In genomic region chr17:35773674-35774425, GRCh38 we compare ENCODE assay signal across 15 cellular contexts. TPM values are rescaled to one million over a fixed set of nuclear protein-coding genes. Genes with fewer than 3 reads are reported as not detected.
A peak's percentile ranks its signal among the peaks of the same experiment; 100 is the strongest.
DNase-seq lines count a peak whose midpoint lies in the region; ATAC-seq and TF ChIP-seq lines count a peak whose summit lies in the region.
"Had no signal": no experiment of that assay in that cellular context is flagged by ENCODE, and none has a peak within 500 bp of the region (broad histone marks: within the 10 kb centered on the region; RNA-seq: fewer than 3 reads in every experiment).

No MANE protein-coding gene starts in this region.

- TF ChIP-seq CTCF in heart right ventricle (IDR thresholded peaks at IDR 0.05) (no peak), hepatocyte (IDR thresholded peaks at IDR 0.05; ENCODE audit: poor library complexity) (no peak), osteoblast (IDR thresholded peaks at IDR 0.05; ENCODE audit: extremely low read depth, low read depth, low read length) (no peak), uterus (IDR thresholded peaks at IDR 0.05) (no peak), foreskin fibroblast (IDR thresholded peaks at IDR 0.05; ENCODE audit: low read depth, low read length) (no peak)

- TF ChIP-seq POLR2A in uterus (IDR thresholded peaks at IDR 0.05), result no peak

- H2AFZ ChIP-seq in hepatocyte (no peak overlapping the region), osteoblast (ENCODE audit: low read length) (peak overlapping the region; percentile 76)

- intact Hi-C loops in heart right ventricle (cut with DNase I), result no loop called here
- intact Hi-C loops in Right ventricle myocardium inferior (cut with DNase I), result no loop called here
- intact Hi-C loops in uterus (cut with DNase I; ENCODE audit: low total_unique reads), result no loop called here

- H3K27ac ChIP-seq in heart right ventricle (peak overlapping the region in 4 of 10 donors; percentile 12 to 48 (median 20)), hepatocyte (peak overlapping the region; percentile 65), osteoblast (ENCODE audit: low read depth, low read length) (no peak overlapping the region), uterus (peak overlapping the region; percentile 67 to 75)

- H3K79me2 ChIP-seq in hepatocyte, result no peaks in the 10 kb centered on the region
- H3K79me2 ChIP-seq in osteoblast (ENCODE audit: insufficient read depth, low read length), result no peaks in the 10 kb centered on the region

- DNase-seq in heart right ventricle (no peak), Right ventricle myocardium inferior (ENCODE audit: missing footprints) (no peak), hepatocyte (ENCODE audit: low spot score) (no peak), osteoblast (ENCODE audit: insufficient read length, low spot score, missing footprints) (peak; percentile 84), uterus (no peak), NCI-H146 treated with DMSO at 0.1 percent for 48 hours (lab: John Stamatoyannopoulos, UW; ENCODE audit: unreplicated experiment) (no peak), activated gamma-delta T cell (lab: John Stamatoyannopoulos, UW) (no peak), foreskin fibroblast (no peak)
- DNase-seq: COR-L47; effector CD4-positive, alpha-beta T cell; kidney; stimulated activated naive CD8-positive, alpha-beta T cell treated with anti-CD3 and anti-CD28 coated beads, Interleukin-15, amount 100 ng/mL, for 72 hours had no signal

- WGBS in heart right ventricle, 2 donors, result 59 to 66% methylated on average over 10 of the region's 10 CpGs
- 71% methylated on average over 10 of the region's 10 CpGs for WGBS in hepatocyte (ENCODE audit: low lambda C conversion rate, missing lambda C conversion rate)

- H3K9me3 ChIP-seq in heart right ventricle, result no peaks in the 10 kb centered on the region
- no peaks in the 10 kb centered on the region for H3K9me3 ChIP-seq in hepatocyte (ENCODE audit: low read depth)
- H3K9me3 ChIP-seq in osteoblast (ENCODE audit: low read depth, low read length), result no peaks in the 10 kb centered on the region
- H3K9me3 ChIP-seq in uterus, result no peaks in the 10 kb centered on the region
- H3K9me3 ChIP-seq: adrenal gland had no signal

- H3K9me2 ChIP-seq in hepatocyte (replicated peaks; ENCODE audit: insufficient read depth), result no peaks in the 10 kb centered on the region

- no peak overlapping the region for H3K4me3 ChIP-seq in heart right ventricle
- H3K4me3 ChIP-seq in hepatocyte, result no peak overlapping the region
- H3K4me3 ChIP-seq in osteoblast (ENCODE audit: insufficient read depth, low read length), result no peak overlapping the region
- no peak overlapping the region for H3K4me3 ChIP-seq in uterus
- H3K4me3 ChIP-seq in foreskin fibroblast (ENCODE audit: low read depth in 1 of 2, low read length in 2 of 2), result no peak overlapping the region
- H3K4me3 ChIP-seq: adrenal gland had no signal

- H3K4me2 ChIP-seq in hepatocyte (no peak overlapping the region), osteoblast (ENCODE audit: insufficient read depth, low read length) (no peak overlapping the region)

- no peaks in the 10 kb centered on the region for H3K36me3 ChIP-seq in heart right ventricle
- no peaks in the 10 kb centered on the region for H3K36me3 ChIP-seq in hepatocyte (replicated peaks; ENCODE audit: insufficient read depth, low read depth)
- no peaks in the 10 kb centered on the region for H3K36me3 ChIP-seq in osteoblast (ENCODE audit: insufficient read depth, low read length)
- no peaks in the 10 kb centered on the region for H3K36me3 ChIP-seq in uterus
- H3K36me3 ChIP-seq: adrenal gland had no signal

- ATAC-seq in heart right ventricle (peak in 6 of 8 donors; percentile 11 to 47 (median 22)), Right ventricle myocardium inferior (no peak)
- ATAC-seq: activated CD4-positive, CD25-positive, alpha-beta regulatory T cell treated with anti-CD3 and anti-CD28 coated beads, Interleukin-2, amount 50 U/mL, for 24 hours; stimulated activated naive CD8-positive, alpha-beta T cell treated with anti-CD3 and anti-CD28 coated beads, Interleukin-15, amount 100 ng/mL, for 72 hours had no signal

- H4K20me1 ChIP-seq in hepatocyte (ENCODE audit: insufficient read depth, poor library complexity, severe bottlenecking), result no peaks in the 10 kb centered on the region
- H4K20me1 ChIP-seq in osteoblast (ENCODE audit: insufficient read depth, low read length), result no peaks in the 10 kb centered on the region

- peaks cover 4 to 42% (median 21%) of the 10 kb centered on the region in 9 donors for H3K4me1 ChIP-seq in heart right ventricle
- H3K4me1 ChIP-seq in hepatocyte (ENCODE audit: insufficient read depth), result peaks cover 33% of the 10 kb centered on the region
- peaks cover 32% of the 10 kb centered on the region for H3K4me1 ChIP-seq in osteoblast (ENCODE audit: insufficient read depth, low read length)
- peaks cover 0 to 4% of the 10 kb centered on the region in 2 donors for H3K4me1 ChIP-seq in uterus
- H3K4me1 ChIP-seq: adrenal gland had no signal

- H3K27me3 ChIP-seq in heart right ventricle (no peaks in the 10 kb centered on the region), hepatocyte (no peaks in the 10 kb centered on the region), osteoblast (ENCODE audit: insufficient read depth, low read length) (peaks cover 5% of the 10 kb centered on the region), uterus (no peaks in the 10 kb centered on the region)
- H3K27me3 ChIP-seq: adrenal gland had no signal

RNA-seq across cellular contexts. Expression of gene C17orf50, which starts 13.2 kb away (rescaled TPM):
- total RNA-seq in heart right ventricle (not detected), Right ventricle myocardium inferior (not detected), hepatocyte (not detected in 2 replicates), osteoblast (not detected in 2 replicates), uterus (not detected)
- polyA plus RNA-seq in heart right ventricle (not detected), hepatocyte (not detected in 2 replicates)
- total RNA-seq: kidney, pulmonary artery endothelial cell had no signal

RNA-seq across cellular contexts. Expression of gene GAS2L2, which starts 20.8 kb away (rescaled TPM):
- under 1 TPM in 6 of 10 donors, not detected in 4; 0.09 to 0.89 (median 0.14) TPM for total RNA-seq in heart right ventricle
- polyA plus RNA-seq in heart right ventricle, result under 1 TPM; 0.03 to 0.15 TPM
- 0.27 TPM for total RNA-seq in Right ventricle myocardium inferior
- not detected in 2 replicates for total RNA-seq in hepatocyte
- not detected in 2 replicates for polyA plus RNA-seq in hepatocyte
- total RNA-seq in osteoblast, result not detected in 2 replicates
- under 1 TPM in 1 of 4 donors, not detected in 3; 0.69 TPM for total RNA-seq in uterus
- total RNA-seq: kidney, pulmonary artery endothelial cell had no signal

RNA-seq across cellular contexts. Expression of gene MMP28, which starts 21.6 kb away (rescaled TPM):
- total RNA-seq in heart right ventricle (1 to 10 TPM; 1.4 to 3.4 (median 1.9) TPM), Right ventricle myocardium inferior (2.3 TPM), hepatocyte (11.2 and 18.0 TPM in 2 replicates), osteoblast (1.2 and 1.8 TPM in 2 replicates), uterus (10 to 100 TPM in 3 of 4 donors, 1 to 10 TPM in 1; 2.9 to 58.4 (median 11.0) TPM)
- polyA plus RNA-seq in heart right ventricle (1 to 10 TPM; 5.4 to 7.4 TPM), hepatocyte (10.8 and 12.0 TPM in 2 replicates)

RNA-seq across cellular contexts. Expression of gene TAF15, which starts 35.4 kb away (rescaled TPM):
- total RNA-seq in heart right ventricle (100 to 1,000 TPM; 102 to 158 (median 135) TPM), Right ventricle myocardium inferior (95.9 TPM), hepatocyte (36.1 and 48.2 TPM in 2 replicates), osteoblast (53.3 and 55.0 TPM in 2 replicates), uterus (100 to 1,000 TPM in 3 of 4 donors, 10 to 100 TPM in 1; 68.5 to 167 (median 113) TPM)
- polyA plus RNA-seq in heart right ventricle (10 to 100 TPM; 56.1 to 72.2 TPM), hepatocyte (14.8 and 15.7 TPM in 2 replicates)

RNA-seq across cellular contexts. Expression of gene RASL10B, which starts 42.4 kb away (rescaled TPM):
- total RNA-seq in heart right ventricle, result 10 to 100 TPM in 9 of 10 donors, 1 to 10 TPM in 1; 9.0 to 26.2 (median 11.9) TPM
- polyA plus RNA-seq in heart right ventricle, result 1 to 10 TPM; 3.9 to 6.9 TPM
- total RNA-seq in Right ventricle myocardium inferior, result 18.9 TPM
- total RNA-seq in hepatocyte, result 7.4 and 7.6 TPM in 2 replicates
- 7.1 and 8.4 TPM in 2 replicates for polyA plus RNA-seq in hepatocyte
- 2.7 and 4.0 TPM in 2 replicates for total RNA-seq in osteoblast
- total RNA-seq in uterus, result 1 to 10 TPM in 3 of 4 donors, under 1 TPM in 1; 0.77 to 5.6 (median 3.3) TPM
